In the genomic region with DNA sequence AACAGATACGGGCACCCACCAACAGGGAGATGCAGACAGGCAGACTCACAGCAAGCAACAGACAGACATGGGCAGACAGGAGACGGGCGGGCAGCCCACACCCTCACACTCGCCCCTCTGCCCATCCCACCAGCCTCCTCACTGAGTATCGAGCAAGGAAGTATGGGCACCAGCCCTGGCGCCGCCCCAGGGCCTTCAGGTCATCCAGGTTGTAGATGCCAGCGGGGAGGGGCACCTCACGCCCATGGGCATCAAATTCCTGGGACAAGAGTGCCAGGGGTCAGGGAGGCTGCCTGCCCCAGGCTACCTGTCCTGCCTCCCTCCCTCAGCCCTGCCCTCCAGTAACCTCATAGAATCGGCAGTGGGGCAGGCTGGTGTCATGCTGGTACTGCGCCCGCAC, we compare ENCODE assay signal across 34 cellular contexts. TPM values are rescaled to one million over a fixed set of nuclear protein-coding genes. Genes with fewer than 3 reads are reported as not detected.
"Had no signal": no experiment of that assay in that cellular context is flagged by ENCODE, and none has a peak within 500 bp of the region (broad histone marks: within the 10 kb centered on the region; RNA-seq: fewer than 3 reads in every experiment).

No MANE protein-coding gene starts in this region.

- DNase-seq: activated CD4-positive, alpha-beta T cell treated with anti-CD3 and anti-CD28 coated beads, Interleukin-2, amount 10 ng/mL, durations not matched to agents 24 days and 14 days; activated CD4-positive, alpha-beta T cell treated with anti-CD3 and anti-CD28 coated beads, Interleukin-2, amount 50 U/mL, for 4 hours; activated CD8-positive, alpha-beta T cell treated with anti-CD3 and anti-CD28 coated beads for 36 hours; activated gamma-delta T cell; activated naive CD4-positive, alpha-beta T cell treated with Interleukin-2 at 50 U/mL for 16 hours; activated naive CD8-positive, alpha-beta T cell treated with anti-CD3 and anti-CD28 coated beads, Interleukin-2, amount 10 ng/mL, durations not matched to agents 7 days and 5 days; activated T-cell treated with anti-CD3 and anti-CD28 coated beads, Interleukin-2, amount 50 U/mL, for 1 hour; amygdala; Kasumi-1; KG1; MG63; NCI-H1048; NCI-H1105 treated with DMSO at 0.1 percent for 48 hours; NCI-H1436; NCI-H1694; NCI-H1930; NCI-H2081 treated with DMSO at 0.1 percent for 48 hours; NCI-H226; NCI-H524 treated with DMSO at 0.1 percent for 48 hours; NCI-H748 treated with DMSO at 0.1 percent for 48 hours; OCI-M1; SHP77 treated with DMSO at 0.1 percent for 48 hours; SK-N-SH had no signal

- H3K27ac ChIP-seq: ascending aorta, cardiac muscle cell, SJSA1 had no signal

- H3K27me3 ChIP-seq: ascending aorta, cardiac muscle cell, MG63, SJSA1 had no signal

- H3K9ac ChIP-seq: SK-N-SH had no signal

- ATAC-seq: activated CD8-positive, alpha-beta T cell treated with anti-CD3 and anti-CD28 coated beads for 36 hours had no signal

- H3K27ac Mint-ChIP-seq: activated CD4-positive, alpha-beta T cell treated with anti-CD3 and anti-CD28 coated beads, Interleukin-2, amount 10 ng/mL, durations not matched to agents 24 days and 14 days; activated CD8-positive, alpha-beta T cell treated with anti-CD3 and anti-CD28 coated beads for 36 hours; activated naive CD4-positive, alpha-beta T cell treated with anti-CD3 and anti-CD28 coated beads, Interleukin-2, amount 50 U/mL, for 24 hours; activated naive CD8-positive, alpha-beta T cell treated with anti-CD3 and anti-CD28 coated beads, Interleukin-2, amount 10 ng/mL, durations not matched to agents 7 days and 5 days; activated T-helper 2 cell treated with anti-CD3 and anti-CD28 coated beads, Interferon-gamma antibody, Interleukin-2, Interleukin-4, amounts not matched to agents 10 μg/mL and 5 μg/mL and 100 μg/mL, durations not matched to agents 14 hours and 24 hours and 36 hours; T-helper 1 cell treated with Interleukin-12 subunit alpha and Interleukin-12 subunit beta and Interleukin-4 antibody, amounts not matched to agents 30 μg/mL and 1 μg/mL, for 36 hours; T-helper 2 cell treated with Interferon-gamma antibody and Interleukin-4, amounts not matched to agents 5 μg/mL and 100 μg/mL, for 36 hours had no signal

- H3K9me3 ChIP-seq: ascending aorta, MG63, SJSA1, SK-N-SH had no signal

- H3K9me3 Mint-ChIP-seq: activated CD4-positive, alpha-beta T cell treated with anti-CD3 and anti-CD28 coated beads, Interleukin-2, amount 10 ng/mL, durations not matched to agents 24 days and 14 days; activated CD8-positive, alpha-beta T cell treated with anti-CD3 and anti-CD28 coated beads for 36 hours; activated naive CD4-positive, alpha-beta T cell treated with anti-CD3 and anti-CD28 coated beads, Interleukin-2, amount 50 U/mL, for 24 hours; activated naive CD8-positive, alpha-beta T cell treated with anti-CD3 and anti-CD28 coated beads, Interleukin-2, amount 10 ng/mL, durations not matched to agents 7 days and 5 days; activated T-helper 2 cell treated with anti-CD3 and anti-CD28 coated beads, Interferon-gamma antibody, Interleukin-2, Interleukin-4, amounts not matched to agents 10 μg/mL and 5 μg/mL and 100 μg/mL, durations not matched to agents 14 hours and 24 hours and 36 hours; central memory CD8-positive, alpha-beta T cell; T-helper 1 cell treated with Interleukin-12 subunit alpha and Interleukin-12 subunit beta and Interleukin-4 antibody, amounts not matched to agents 30 μg/mL and 1 μg/mL, for 36 hours; T-helper 2 cell treated with Interferon-gamma antibody and Interleukin-4, amounts not matched to agents 5 μg/mL and 100 μg/mL, for 36 hours had no signal

- H3K4me3 ChIP-seq: ascending aorta, cardiac muscle cell, MG63, SJSA1 had no signal

- H3K4me1 Mint-ChIP-seq: central memory CD8-positive, alpha-beta T cell had no signal

- H3K4me3 Mint-ChIP-seq: activated CD4-positive, alpha-beta T cell treated with anti-CD3 and anti-CD28 coated beads, Interleukin-2, amount 10 ng/mL, durations not matched to agents 24 days and 14 days; activated CD8-positive, alpha-beta T cell treated with anti-CD3 and anti-CD28 coated beads for 36 hours; activated naive CD4-positive, alpha-beta T cell treated with anti-CD3 and anti-CD28 coated beads, Interleukin-2, amount 50 U/mL, for 24 hours; activated naive CD8-positive, alpha-beta T cell treated with anti-CD3 and anti-CD28 coated beads, Interleukin-2, amount 10 ng/mL, durations not matched to agents 7 days and 5 days; central memory CD8-positive, alpha-beta T cell; T-helper 1 cell treated with Interleukin-12 subunit alpha and Interleukin-12 subunit beta and Interleukin-4 antibody, amounts not matched to agents 30 μg/mL and 1 μg/mL, for 36 hours; T-helper 2 cell treated with Interferon-gamma antibody and Interleukin-4, amounts not matched to agents 5 μg/mL and 100 μg/mL, for 36 hours had no signal

- H3K27me3 Mint-ChIP-seq: activated CD4-positive, alpha-beta T cell treated with anti-CD3 and anti-CD28 coated beads, Interleukin-2, amount 10 ng/mL, durations not matched to agents 24 days and 14 days; activated CD8-positive, alpha-beta T cell treated with anti-CD3 and anti-CD28 coated beads for 36 hours; activated naive CD4-positive, alpha-beta T cell treated with anti-CD3 and anti-CD28 coated beads, Interleukin-2, amount 50 U/mL, for 24 hours; activated naive CD8-positive, alpha-beta T cell treated with anti-CD3 and anti-CD28 coated beads, Interleukin-2, amount 10 ng/mL, durations not matched to agents 7 days and 5 days; central memory CD8-positive, alpha-beta T cell had no signal

- FAIRE-seq: TTC549 had no signal

- H3K4me2 ChIP-seq: SK-N-SH had no signal

- H3K36me3 Mint-ChIP-seq: activated naive CD4-positive, alpha-beta T cell treated with anti-CD3 and anti-CD28 coated beads, Interleukin-2, amount 50 U/mL, for 24 hours had no signal

RNA-seq across cellular contexts. Expression of a gene that starts 24.1 kb away (rescaled TPM):
- total RNA-seq: activated CD4-positive, alpha-beta T cell treated with anti-CD3 and anti-CD28 coated beads, Interleukin-2, amount 10 ng/mL, durations not matched to agents 24 days and 14 days; activated CD8-positive, alpha-beta memory T cell treated with anti-CD3 and anti-CD28 coated beads for 36 hours; activated CD8-positive, alpha-beta T cell treated with anti-CD3 and anti-CD28 coated beads for 36 hours; activated naive CD8-positive, alpha-beta T cell treated with anti-CD3 and anti-CD28 coated beads, Interleukin-2, amount 10 ng/mL, durations not matched to agents 7 days and 5 days; activated T-helper 2 cell treated with anti-CD3 and anti-CD28 coated beads, Interferon-gamma antibody, Interleukin-2, Interleukin-4, amounts not matched to agents 10 μg/mL and 5 μg/mL and 100 μg/mL, durations not matched to agents 14 hours and 24 hours and 36 hours; ascending aorta had no signal

RNA-seq across cellular contexts. Expression of a gene that starts 42.0 kb away (rescaled TPM):
- total RNA-seq: activated CD4-positive, alpha-beta T cell treated with anti-CD3 and anti-CD28 coated beads, Interleukin-2, amount 10 ng/mL, durations not matched to agents 24 days and 14 days; activated CD8-positive, alpha-beta memory T cell treated with anti-CD3 and anti-CD28 coated beads for 36 hours; activated CD8-positive, alpha-beta T cell treated with anti-CD3 and anti-CD28 coated beads for 36 hours; activated naive CD8-positive, alpha-beta T cell treated with anti-CD3 and anti-CD28 coated beads, Interleukin-2, amount 10 ng/mL, durations not matched to agents 7 days and 5 days; activated T-helper 2 cell treated with anti-CD3 and anti-CD28 coated beads, Interferon-gamma antibody, Interleukin-2, Interleukin-4, amounts not matched to agents 10 μg/mL and 5 μg/mL and 100 μg/mL, durations not matched to agents 14 hours and 24 hours and 36 hours; ascending aorta; NCI-H460; SJSA1 had no signal
